ENCODE assay signal across 8 cellular contexts in genomic region chr1:159161001-159161718, GRCh38. TPM values are rescaled to one million over a fixed set of nuclear protein-coding genes. Genes with fewer than 3 reads are reported as not detected.
DNase-seq lines count a peak whose midpoint lies in the region; ATAC-seq and TF ChIP-seq lines count a peak whose summit lies in the region.

No MANE protein-coding gene starts in this region.

- CTCF ChIA-PET in PC-3 (lab: Charles Lee) = interaction anchor here (0.7 to 1.1 kb wide), 6 partner anchors 35 to 847 kb away, joined by 3 to 12 read pairs (median 4); no protein-coding TSS in a partner anchor

- H3K9me3 ChIP-seq in PC-3 (ENCODE audit: low read length) (no peaks in the 10 kb centered on the region), neural progenitor cell (ENCODE audit: low read depth) (no peaks in the 10 kb centered on the region)

- H3K9ac ChIP-seq in PC-3 (ENCODE audit: low read length) = no peak overlapping the region
- H3K9ac ChIP-seq in neural progenitor cell = no peak overlapping the region

- ATAC-seq in GM21529 (IDR thresholded peaks at IDR 0.05; ENCODE audit: unreplicated experiment) (peak; percentile 96), PC-3 (peak; percentile 95)

- H3K4me1 ChIP-seq in PC-3 (ENCODE audit: insufficient read depth, low read length) = peaks cover 8% of the 10 kb centered on the region
- H3K4me1 ChIP-seq in neural progenitor cell = no peaks in the 10 kb centered on the region

- H3K9me2 ChIP-seq in PC-3 (replicated peaks; ENCODE audit: low read length) = no peaks in the 10 kb centered on the region

- H3K4me3 Mint-ChIP-seq in neural progenitor cell = no peak overlapping the region

- POLR2A ChIA-PET in PC-3 (lab: Charles Lee; ENCODE audit: unreplicated experiment) = no interaction called here

- H3K27ac ChIP-seq in PC-3 (ENCODE audit: low read length) (no peak overlapping the region), neural progenitor cell (no peak overlapping the region)

- no peaks in the 10 kb centered on the region for H3F3A ChIP-seq in PC-3 (ENCODE audit: low read length, unreplicated experiment)
- H3F3A ChIP-seq in neural progenitor cell (ENCODE audit: low read depth) = no peaks in the 10 kb centered on the region

- intact Hi-C loops in PC-3 (cut with micrococcal nuclease) = loop anchor here (1.0 to 10.0 kb wide), 4 partner anchors 37 to 730 kb away; no protein-coding TSS in a partner anchor

- H3K36me3 ChIP-seq in PC-3 (ENCODE audit: low read depth, low read length) (no peaks in the 10 kb centered on the region), neural progenitor cell (no peaks in the 10 kb centered on the region)

- no peaks in the 10 kb centered on the region for H3K79me2 ChIP-seq in PC-3 (ENCODE audit: low read length)
- no peaks in the 10 kb centered on the region for H3K79me2 ChIP-seq in neural progenitor cell (ENCODE audit: low read depth)

- peaks cover 9% of the 10 kb centered on the region for H3K9me3 Mint-ChIP-seq in neural progenitor cell

- BruUV-seq in PC-3 (replicated peaks; lab: Mats Ljungman, UMichigan) = no TSS peak

- H4K20me1 ChIP-seq in PC-3 (ENCODE audit: low read length) = no peaks in the 10 kb centered on the region
- peaks cover 12% of the 10 kb centered on the region for H4K20me1 ChIP-seq in neural progenitor cell (ENCODE audit: low read depth)

- TF ChIP-seq CTCF in PC-3 (conservative IDR thresholded peaks at IDR 0.05; ENCODE audit: low read depth, low read length) (peak; percentile 100), neural progenitor cell (IDR thresholded peaks at IDR 0.05) (peak; percentile 100)

- H3K36me3 Mint-ChIP-seq in neural progenitor cell = peaks cover 6% of the 10 kb centered on the region

- H3K4me1 Mint-ChIP-seq in neural progenitor cell = peaks cover 24% of the 10 kb centered on the region

- H3K4me2 ChIP-seq in PC-3 (ENCODE audit: low read length) (peak overlapping the region; percentile 46), neural progenitor cell (no peak overlapping the region)

- H3K27me3 ChIP-seq in PC-3 (ENCODE audit: low read length) (peaks cover 50% of the 10 kb centered on the region), neural progenitor cell (no peaks in the 10 kb centered on the region)

- H2AFZ ChIP-seq in PC-3 (ENCODE audit: low read length) = no peak overlapping the region
- no peak overlapping the region for H2AFZ ChIP-seq in neural progenitor cell (replicated peaks)

- peaks cover 4% of the 10 kb centered on the region for H3K27me3 Mint-ChIP-seq in neural progenitor cell (ENCODE audit: insufficient read depth, low read depth)

- H3K4me3 ChIP-seq in PC-3 (ENCODE audit: low read length) (no peak overlapping the region), neural progenitor cell (no peak overlapping the region)

- DNase-seq in Daoy (ENCODE audit: low read depth) (peak; percentile 82), HuH-7.5 (ENCODE audit: low spot score) (peak; percentile 25), PC-3 (peak; percentile 89), fibroblast of gingiva (ENCODE audit: low read depth) (peak; percentile 82), neural progenitor cell (ENCODE audit: low spot score) (peak; percentile 85), stromal cell of bone marrow (ENCODE audit: low read depth) (peak; percentile 87)
- DNase-seq in activated T-cell treated with anti-CD3 and anti-CD28 coated beads, Interleukin-2, amount 50 U/mL, for 1 hour = peak; percentile 54

- no peak overlapping the region for H3K27ac Mint-ChIP-seq in neural progenitor cell

RNA-seq across cellular contexts. Expression of gene CADM3, which starts 10.3 kb away (rescaled TPM):
- 0.57 and 0.80 TPM in 2 replicates for total RNA-seq in Daoy (2014; rRNA removed; shearing (Covaris generic))
- total RNA-seq in PC-3 (2014; rRNA removed) (not detected in 2 replicates), neural progenitor cell (ENCODE audit: low replicate concordance) (6.9 and 15.3 TPM in 2 replicates)

RNA-seq across cellular contexts. Expression of gene ACKR1, which starts 43.5 kb away (rescaled TPM):
- not detected in 2 replicates for total RNA-seq in Daoy (2014; rRNA removed; shearing (Covaris generic))
- total RNA-seq in PC-3 (2014; rRNA removed) (not detected in 2 replicates), neural progenitor cell (ENCODE audit: low replicate concordance) (0.74 TPM in 1 of 2 replicates, not detected in the other)

Comparison
In these comparisons a context has a peak if more than half of its experiments do, and no peak if none do; other contexts are left out.
1. DNase-seq: peak in every context shown above with its lines; median percentile 89 in PC-3; 87 in stromal cell of bone marrow; 85 in neural progenitor cell; 82 in Daoy; 82 in fibroblast of gingiva; 54 in activated T-cell treated with anti-CD3 and anti-CD28 coated beads, Interleukin-2, amount 50 U/mL, for 1 hour; 25 in HuH-7.5.